ENCODE assay signal across 32 cellular contexts in genomic region chr7:11587814-11588213, GRCh38.
"Had no signal": no experiment of that assay in that cellular context is flagged by ENCODE, and none has a peak within 500 bp of the region (broad histone marks: within the 10 kb centered on the region; RNA-seq: fewer than 3 reads in every experiment).

No MANE protein-coding gene starts in this region.

- DNase-seq: activated CD4-positive, alpha-beta memory T cell treated with anti-CD3 and anti-CD28 coated beads for 36 hours; activated CD4-positive, alpha-beta T cell treated with anti-CD3 and anti-CD28 coated beads for 36 hours; activated CD4-positive, alpha-beta T cell treated with anti-CD3 and anti-CD28 coated beads, Interleukin-2, amount 10 ng/mL, durations not matched to agents 24 days and 14 days; activated CD4-positive, CD25-positive, alpha-beta regulatory T cell; activated CD4-positive, CD25-positive, alpha-beta regulatory T cell treated with anti-CD3 and anti-CD28 coated beads, Interleukin-2, amount 50 U/mL, for 72 hours; activated CD8-positive, alpha-beta memory T cell treated with anti-CD3 and anti-CD28 coated beads, Interleukin-2, amount 10 ng/mL, durations not matched to agents 7 days and 5 days; activated CD8-positive, alpha-beta memory T cell treated with anti-CD3 and anti-CD28 coated beads, Interleukin-2, amount 50 U/mL, for 4 hours; activated CD8-positive, alpha-beta T cell treated with anti-CD3 and anti-CD28 coated beads, Interleukin-2, amount 10 ng/mL, durations not matched to agents 7 days and 5 days; activated effector memory CD4-positive, alpha-beta T cell treated with anti-CD3 and anti-CD28 coated beads, Interleukin-2, amount 50 U/mL, for 16 hours; activated naive CD4-positive, alpha-beta T cell treated with anti-CD3 and anti-CD28 coated beads for 36 hours; activated naive CD8-positive, alpha-beta T cell treated with anti-CD3 and anti-CD28 coated beads for 36 hours; activated naive CD8-positive, alpha-beta T cell treated with anti-CD3 and anti-CD28 coated beads, Interleukin-2, amount 50 U/mL, for 24 hours; activated T-cell treated with anti-CD3 and anti-CD28 coated beads, Interleukin-2, amount 50 U/mL, for 1 hour; activated T-cell treated with anti-CD3 and anti-CD28 coated beads, Interleukin-2, amount 50 U/mL, for 48 hours; adrenal gland; dorsolateral prefrontal cortex; effector memory CD4-positive, alpha-beta T cell; endodermal cell; foreskin fibroblast; head of caudate nucleus; T-helper 2 cell had no signal

- H3K4me3 Mint-ChIP-seq: activated CD4-positive, alpha-beta memory T cell treated with anti-CD3 and anti-CD28 coated beads for 36 hours; activated CD4-positive, alpha-beta T cell treated with anti-CD3 and anti-CD28 coated beads for 36 hours; activated CD4-positive, alpha-beta T cell treated with anti-CD3 and anti-CD28 coated beads, Interleukin-2, amount 10 ng/mL, durations not matched to agents 24 days and 14 days; activated CD8-positive, alpha-beta memory T cell treated with anti-CD3 and anti-CD28 coated beads, Interleukin-2, amount 10 ng/mL, durations not matched to agents 7 days and 5 days; activated CD8-positive, alpha-beta T cell treated with anti-CD3 and anti-CD28 coated beads, Interleukin-2, amount 10 ng/mL, durations not matched to agents 7 days and 5 days; activated naive CD4-positive, alpha-beta T cell treated with anti-CD3 and anti-CD28 coated beads for 36 hours; activated naive CD4-positive, alpha-beta T cell treated with anti-CD3 and anti-CD28 coated beads, Interleukin-2, amount 50 U/mL, for 24 hours; activated naive CD8-positive, alpha-beta T cell treated with anti-CD3 and anti-CD28 coated beads for 36 hours; activated naive CD8-positive, alpha-beta T cell treated with anti-CD3 and anti-CD28 coated beads, Interleukin-2, amount 50 U/mL, for 24 hours; activated T-helper 1 cell treated with anti-CD3 and anti-CD28 coated beads, Interleukin-12 subunit alpha, Interleukin-12 subunit beta, Interleukin-2, Interleukin-4 antibody, amounts not matched to agents 30 ng/mL and 10 ng/mL and 1 ng/mL, durations not matched to agents 14 hours and 24 hours and 36 hours; brain; central memory CD8-positive, alpha-beta T cell; dendritic cell treated with granulocyte-macrophage colony-stimulating factor and Interleukin-4, amounts not matched to agents 40 ng/mL and 50 ng/mL, for 4 days; endodermal cell had no signal

- H3K27me3 Mint-ChIP-seq: activated CD4-positive, alpha-beta memory T cell treated with anti-CD3 and anti-CD28 coated beads for 36 hours; activated CD4-positive, alpha-beta T cell treated with anti-CD3 and anti-CD28 coated beads for 36 hours; activated CD4-positive, alpha-beta T cell treated with anti-CD3 and anti-CD28 coated beads, Interleukin-2, amount 10 ng/mL, durations not matched to agents 24 days and 14 days; activated CD8-positive, alpha-beta memory T cell treated with anti-CD3 and anti-CD28 coated beads, Interleukin-2, amount 10 ng/mL, durations not matched to agents 7 days and 5 days; activated naive CD4-positive, alpha-beta T cell treated with anti-CD3 and anti-CD28 coated beads, Interleukin-2, amount 50 U/mL, for 24 hours; activated naive CD8-positive, alpha-beta T cell treated with anti-CD3 and anti-CD28 coated beads, Interleukin-2, amount 50 U/mL, for 24 hours; central memory CD8-positive, alpha-beta T cell; dendritic cell treated with granulocyte-macrophage colony-stimulating factor and Interleukin-4, amounts not matched to agents 40 ng/mL and 50 ng/mL, for 4 days had no signal

- H3K27ac Mint-ChIP-seq: activated CD4-positive, alpha-beta memory T cell treated with anti-CD3 and anti-CD28 coated beads for 36 hours; activated CD4-positive, alpha-beta T cell treated with anti-CD3 and anti-CD28 coated beads for 36 hours; activated CD4-positive, alpha-beta T cell treated with anti-CD3 and anti-CD28 coated beads, Interleukin-2, amount 10 ng/mL, durations not matched to agents 24 days and 14 days; activated CD8-positive, alpha-beta memory T cell treated with anti-CD3 and anti-CD28 coated beads, Interleukin-2, amount 10 ng/mL, durations not matched to agents 7 days and 5 days; activated CD8-positive, alpha-beta T cell treated with anti-CD3 and anti-CD28 coated beads, Interleukin-2, amount 10 ng/mL, durations not matched to agents 7 days and 5 days; activated naive CD4-positive, alpha-beta T cell treated with anti-CD3 and anti-CD28 coated beads for 36 hours; activated naive CD4-positive, alpha-beta T cell treated with anti-CD3 and anti-CD28 coated beads, Interleukin-2, amount 50 U/mL, for 24 hours; activated naive CD8-positive, alpha-beta T cell treated with anti-CD3 and anti-CD28 coated beads for 36 hours; activated naive CD8-positive, alpha-beta T cell treated with anti-CD3 and anti-CD28 coated beads, Interleukin-2, amount 50 U/mL, for 24 hours; activated T-helper 1 cell treated with anti-CD3 and anti-CD28 coated beads, Interleukin-12 subunit alpha, Interleukin-12 subunit beta, Interleukin-2, Interleukin-4 antibody, amounts not matched to agents 30 ng/mL and 10 ng/mL and 1 ng/mL, durations not matched to agents 14 hours and 24 hours and 36 hours; activated T-helper 2 cell treated with anti-CD3 and anti-CD28 coated beads, Interferon-gamma antibody, Interleukin-2, Interleukin-4, amounts not matched to agents 10 μg/mL and 5 μg/mL and 100 μg/mL, durations not matched to agents 14 hours and 24 hours and 36 hours; brain; dendritic cell treated with granulocyte-macrophage colony-stimulating factor and Interleukin-4, amounts not matched to agents 40 ng/mL and 50 ng/mL, for 4 days; endodermal cell had no signal

- H3K36me3 ChIP-seq: adrenal gland, ascending aorta, breast epithelium had no signal

- H3K9me3 Mint-ChIP-seq: activated CD4-positive, alpha-beta memory T cell treated with anti-CD3 and anti-CD28 coated beads for 36 hours; activated CD4-positive, alpha-beta T cell treated with anti-CD3 and anti-CD28 coated beads, Interleukin-2, amount 10 ng/mL, durations not matched to agents 24 days and 14 days; activated naive CD4-positive, alpha-beta T cell treated with anti-CD3 and anti-CD28 coated beads, Interleukin-2, amount 50 U/mL, for 24 hours; activated naive CD8-positive, alpha-beta T cell treated with anti-CD3 and anti-CD28 coated beads for 36 hours; activated naive CD8-positive, alpha-beta T cell treated with anti-CD3 and anti-CD28 coated beads, Interleukin-2, amount 50 U/mL, for 24 hours; activated T-helper 1 cell treated with anti-CD3 and anti-CD28 coated beads, Interleukin-12 subunit alpha, Interleukin-12 subunit beta, Interleukin-2, Interleukin-4 antibody, amounts not matched to agents 30 ng/mL and 10 ng/mL and 1 ng/mL, durations not matched to agents 14 hours and 24 hours and 36 hours; activated T-helper 2 cell treated with anti-CD3 and anti-CD28 coated beads, Interferon-gamma antibody, Interleukin-2, Interleukin-4, amounts not matched to agents 10 μg/mL and 5 μg/mL and 100 μg/mL, durations not matched to agents 14 hours and 24 hours and 36 hours; brain; endodermal cell had no signal

- H3K4me1 ChIP-seq: adrenal gland, ascending aorta, breast epithelium had no signal

- ATAC-seq: activated CD4-positive, alpha-beta T cell treated with anti-CD3 and anti-CD28 coated beads for 36 hours; activated CD8-positive, alpha-beta memory T cell treated with anti-CD3 and anti-CD28 coated beads, Interleukin-2, amount 10 ng/mL, durations not matched to agents 7 days and 5 days; activated CD8-positive, alpha-beta T cell treated with anti-CD3 and anti-CD28 coated beads, Interleukin-2, amount 10 ng/mL, durations not matched to agents 7 days and 5 days; activated naive CD8-positive, alpha-beta T cell treated with anti-CD3 and anti-CD28 coated beads, Interleukin-2, amount 50 U/mL, for 24 hours; esophagus mucosa had no signal

- H3K9me3 ChIP-seq: adrenal gland, ascending aorta, breast epithelium had no signal

- H3K27me3 ChIP-seq: adrenal gland, ascending aorta, breast epithelium, dorsolateral prefrontal cortex had no signal

- FAIRE-seq: frontal cortex had no signal

- H3K4me1 Mint-ChIP-seq: activated CD4-positive, alpha-beta T cell treated with anti-CD3 and anti-CD28 coated beads for 36 hours; activated CD4-positive, alpha-beta T cell treated with anti-CD3 and anti-CD28 coated beads, Interleukin-2, amount 10 ng/mL, durations not matched to agents 24 days and 14 days; activated CD8-positive, alpha-beta memory T cell treated with anti-CD3 and anti-CD28 coated beads, Interleukin-2, amount 10 ng/mL, durations not matched to agents 7 days and 5 days; activated naive CD4-positive, alpha-beta T cell treated with anti-CD3 and anti-CD28 coated beads, Interleukin-2, amount 50 U/mL, for 24 hours; activated naive CD8-positive, alpha-beta T cell treated with anti-CD3 and anti-CD28 coated beads for 36 hours; activated naive CD8-positive, alpha-beta T cell treated with anti-CD3 and anti-CD28 coated beads, Interleukin-2, amount 50 U/mL, for 24 hours; brain; central memory CD8-positive, alpha-beta T cell; endodermal cell had no signal

- H3K4me3 ChIP-seq: adrenal gland, ascending aorta, breast epithelium, coronary artery, dorsolateral prefrontal cortex had no signal

- H3K27ac ChIP-seq: adrenal gland, ascending aorta, breast epithelium, coronary artery, dorsolateral prefrontal cortex had no signal

- H3K36me3 Mint-ChIP-seq: activated CD4-positive, alpha-beta memory T cell treated with anti-CD3 and anti-CD28 coated beads for 36 hours; activated CD8-positive, alpha-beta memory T cell treated with anti-CD3 and anti-CD28 coated beads, Interleukin-2, amount 10 ng/mL, durations not matched to agents 7 days and 5 days; activated naive CD4-positive, alpha-beta T cell treated with anti-CD3 and anti-CD28 coated beads, Interleukin-2, amount 50 U/mL, for 24 hours; activated naive CD8-positive, alpha-beta T cell treated with anti-CD3 and anti-CD28 coated beads for 36 hours had no signal
